Comparison of ENCODE assay signal across 8 cellular contexts in genomic region chr3:97763586-97764148, GRCh38. TPM values are rescaled to one million over a fixed set of nuclear protein-coding genes. Genes with fewer than 3 reads are reported as not detected.
DNase-seq lines count a peak whose midpoint lies in the region; ATAC-seq and TF ChIP-seq lines count a peak whose summit lies in the region.

No MANE protein-coding gene starts in this region.

- DNase-seq in NCI-H146 (lab: John Stamatoyannopoulos, UW): peak; percentile 78
- no peak for DNase-seq in NCI-H2081 treated with DMSO at 0.1 percent for 48 hours (lab: John Stamatoyannopoulos, UW)
- no peak for DNase-seq in AML-193 (lab: John Stamatoyannopoulos, UW)
- no peak for DNase-seq in SIG-M5 treated with dmso at 0.1 percent for 504 hours (lab: John Stamatoyannopoulos, UW; ENCODE audit: unreplicated experiment)

- H3K27me3 ChIP-seq in ectodermal cell (ENCODE audit: control insufficient read depth, insufficient read depth, low read length, poor library complexity, severe bottlenecking) (no peaks in the 10 kb centered on the region), neutrophil (peaks cover 22% of the 10 kb centered on the region)

- 47 to 63% methylated on average over 10 to 11 of the region's 11 CpGs for whole genome bisulfite sequencing in ectodermal cell, 2 experiments

- ATAC-seq in GM21447 (IDR thresholded peaks at IDR 0.05; ENCODE audit: unreplicated experiment): no peak

- no peak for TF ChIP-seq CTCF in neutrophil (IDR thresholded peaks at IDR 0.05)

- no peak overlapping the region for H3K27ac ChIP-seq in ectodermal cell (ENCODE audit: insufficient read depth, low read depth, low read length, poor library complexity, severe bottlenecking)
- H3K27ac ChIP-seq in neutrophil: no peak overlapping the region

- H3K9ac ChIP-seq in ES-I3 (ENCODE audit: low read depth, low read length): peak overlapping the region; percentile 63

- H3K4me1 ChIP-seq in ES-I3 (ENCODE audit: insufficient read depth, low read length) (peaks cover 9% of the 10 kb centered on the region; the same call in 1 of the 2 replicates), ectodermal cell (ENCODE audit: control insufficient read depth, insufficient read depth, low read length) (peaks cover 2% of the 10 kb centered on the region), neutrophil (ENCODE audit: control insufficient read depth in 1 of 2, insufficient read depth in 1 of 2, low read depth in 1 of 2, low read length in 1 of 2) (peaks cover 3 to 16% of the 10 kb centered on the region in 2 experiments)

- peak overlapping the region; percentile 81 for H3K4me3 ChIP-seq in ectodermal cell (ENCODE audit: insufficient read depth, low read depth, low read length)
- peak overlapping the region; percentile 78 to 79 for H3K4me3 ChIP-seq in neutrophil (ENCODE audit: low read depth in 1 of 2, low read length in 1 of 2)

- no peaks in the 10 kb centered on the region for H3K36me3 ChIP-seq in ES-I3 (ENCODE audit: insufficient read depth, low read length)
- H3K36me3 ChIP-seq in ectodermal cell (ENCODE audit: control insufficient read depth, insufficient read depth, low read length): no peaks in the 10 kb centered on the region
- H3K36me3 ChIP-seq in neutrophil: no peaks in the 10 kb centered on the region

- H3K9me3 ChIP-seq in ES-I3 (ENCODE audit: control insufficient read depth, insufficient read depth, low read length) (no peaks in the 10 kb centered on the region), ectodermal cell (ENCODE audit: control insufficient read depth, low read length) (no peaks in the 10 kb centered on the region), neutrophil (no peaks in the 10 kb centered on the region)

RNA-seq across cellular contexts. Expression of gene ARL6, which starts 0.9 kb away (rescaled TPM):
- 13.1 TPM for polyA plus RNA-seq in ectodermal cell (2013, experiment 1 of 4)
- 12.2 TPM for polyA plus RNA-seq in ectodermal cell (2013, experiment 2 of 4)
- 9.6 TPM for polyA plus RNA-seq in ectodermal cell (2013, experiment 3 of 4)
- polyA plus RNA-seq in ectodermal cell (2013, experiment 4 of 4): 8.7 TPM

RNA-seq across cellular contexts. Expression of gene CRYBG3, which starts 58.1 kb away (rescaled TPM):
- polyA plus RNA-seq in ectodermal cell (2013, experiment 1 of 4): 4.9 TPM
- polyA plus RNA-seq in ectodermal cell (2013, experiment 2 of 4): 5.8 TPM
- 4.7 TPM for polyA plus RNA-seq in ectodermal cell (2013, experiment 3 of 4)
- 6.2 TPM for polyA plus RNA-seq in ectodermal cell (2013, experiment 4 of 4)
